1 cellular context compared by ENCODE assay signal in the genomic region with DNA sequence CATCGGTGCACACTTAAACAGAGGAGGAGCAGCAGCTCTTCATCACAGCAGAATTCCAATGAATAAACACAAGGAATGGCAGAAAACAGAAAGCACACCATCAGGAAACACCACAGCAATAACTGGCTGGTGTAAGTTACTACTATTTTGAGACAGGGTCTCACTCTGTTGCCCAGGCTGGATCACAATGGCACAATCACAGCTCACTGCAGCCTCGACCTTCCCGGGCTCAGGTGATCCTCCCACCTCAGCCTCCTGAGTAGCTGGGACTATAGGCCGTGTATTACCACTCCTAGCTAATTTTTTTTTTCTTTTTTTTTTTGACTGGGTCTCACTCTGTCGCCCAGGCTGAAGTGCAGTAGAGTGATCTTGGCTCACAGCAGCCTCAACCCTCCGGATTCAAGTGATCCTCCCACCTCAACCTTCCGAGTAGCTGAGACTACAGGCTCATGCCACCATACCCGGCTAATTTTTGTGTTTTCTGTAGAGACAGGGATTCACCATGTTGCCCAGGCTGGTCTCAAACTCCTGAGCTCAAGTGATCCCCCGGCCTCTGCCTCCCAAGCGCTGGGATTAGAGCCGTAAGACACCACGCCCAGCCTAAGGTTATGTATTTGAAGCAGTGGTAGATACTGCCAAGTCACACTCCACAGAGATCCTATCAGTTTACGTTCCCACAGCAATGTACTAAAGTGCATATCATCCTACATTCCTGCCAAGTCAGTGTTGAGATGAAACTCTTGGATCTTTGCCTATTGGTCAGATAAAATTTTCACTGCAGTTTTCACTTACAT.
TF ChIP-seq lines count a peak whose summit lies in the region.

No MANE protein-coding gene starts in this region.

TF ChIP-seq in WTC11, 78 proteins besides CTCF, POLR2A, EP300 and RAD21 (continued from another document):
- TF ChIP-seq ZNF532 (CRISPR knock-in tag; IDR thresholded peaks at IDR 0.05; ENCODE audit: borderline replicate concordance) (no peak), SMAD4 (CRISPR knock-in tag; IDR thresholded peaks at IDR 0.05) (no peak), MXD4 (CRISPR knock-in tag; IDR thresholded peaks at IDR 0.05; ENCODE audit: borderline replicate concordance) (no peak), CDX4 (CRISPR knock-in tag; IDR thresholded peaks at IDR 0.05; ENCODE audit: borderline replicate concordance) (no peak), NR1H2 (CRISPR knock-in tag; IDR thresholded peaks at IDR 0.05) (no peak)
